Comparison of ENCODE assay signal across 1 cellular context in the genomic region with DNA sequence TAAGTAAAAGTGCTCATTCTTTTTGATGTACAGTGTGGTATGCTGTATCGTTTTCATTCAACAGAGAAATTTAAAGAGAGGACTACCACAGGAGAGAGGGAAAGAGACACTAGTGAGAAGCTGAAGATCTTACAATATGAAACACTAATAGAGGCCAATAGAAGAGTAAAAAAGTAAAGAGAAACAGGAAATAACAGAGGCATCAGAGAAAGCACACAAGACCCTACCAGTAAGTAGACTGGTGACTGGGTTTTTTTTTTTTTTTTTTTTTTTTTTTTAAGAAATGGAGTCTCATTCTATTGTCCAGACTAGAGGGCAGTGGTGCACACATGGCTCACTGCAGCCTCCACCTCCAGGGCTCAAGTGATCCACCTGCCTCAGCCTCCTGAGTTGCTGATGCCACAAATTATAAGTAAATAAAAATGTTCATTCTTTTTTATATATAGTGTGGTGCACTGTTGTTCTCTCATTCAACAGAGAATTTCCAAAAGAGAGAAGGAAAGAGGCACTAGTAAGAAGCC.
A peak's percentile ranks its signal among the peaks of the same experiment; 100 is the strongest.
TF ChIP-seq lines count a peak whose summit lies in the region.

No MANE protein-coding gene starts in this region.

TF ChIP-seq in HepG2, 621 proteins besides CTCF, POLR2A, EP300 and RAD21 (continued from another document):
- TF ChIP-seq, protein P1, sequence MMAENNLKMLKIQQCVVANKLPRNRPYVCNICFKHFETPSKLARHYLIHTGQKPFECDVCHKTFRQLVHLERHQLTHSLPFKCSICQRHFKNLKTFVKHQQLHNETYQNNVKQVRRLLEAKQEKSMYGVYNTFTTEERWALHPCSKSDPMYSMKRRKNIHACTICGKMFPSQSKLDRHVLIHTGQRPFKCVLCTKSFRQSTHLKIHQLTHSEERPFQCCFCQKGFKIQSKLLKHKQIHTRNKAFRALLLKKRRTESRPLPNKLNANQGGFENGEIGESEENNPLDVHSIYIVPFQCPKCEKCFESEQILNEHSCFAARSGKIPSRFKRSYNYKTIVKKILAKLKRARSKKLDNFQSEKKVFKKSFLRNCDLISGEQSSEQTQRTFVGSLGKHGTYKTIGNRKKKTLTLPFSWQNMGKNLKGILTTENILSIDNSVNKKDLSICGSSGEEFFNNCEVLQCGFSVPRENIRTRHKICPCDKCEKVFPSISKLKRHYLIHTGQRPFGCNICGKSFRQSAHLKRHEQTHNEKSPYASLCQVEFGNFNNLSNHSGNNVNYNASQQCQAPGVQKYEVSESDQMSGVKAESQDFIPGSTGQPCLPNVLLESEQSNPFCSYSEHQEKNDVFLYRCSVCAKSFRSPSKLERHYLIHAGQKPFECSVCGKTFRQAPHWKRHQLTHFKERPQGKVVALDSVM (CRISPR knock-in tag; IDR thresholded peaks at IDR 0.05), result 0 out of 2 replicates have a peak, but pooled peaks have one; percentile 32
- TF ChIP-seq, protein P2, sequence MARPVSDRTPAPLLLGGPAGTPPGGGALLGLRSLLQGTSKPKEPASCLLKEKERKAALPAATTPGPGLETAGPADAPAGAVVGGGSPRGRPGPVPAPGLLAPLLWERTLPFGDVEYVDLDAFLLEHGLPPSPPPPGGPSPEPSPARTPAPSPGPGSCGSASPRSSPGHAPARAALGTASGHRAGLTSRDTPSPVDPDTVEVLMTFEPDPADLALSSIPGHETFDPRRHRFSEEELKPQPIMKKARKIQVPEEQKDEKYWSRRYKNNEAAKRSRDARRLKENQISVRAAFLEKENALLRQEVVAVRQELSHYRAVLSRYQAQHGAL (CRISPR knock-in tag; IDR thresholded peaks at IDR 0.05; ENCODE audit: not compliant biosample characterization), result no peak
TF ChIP-seq in HepG2: peak in this region for 1.
